Comparison of ENCODE assay signal across 9 cellular contexts in genomic region chrX:20060961-20061868, GRCh38. TPM values are rescaled to one million over a fixed set of nuclear protein-coding genes. Genes with fewer than 3 reads are reported as not detected.
DNase-seq lines count a peak whose midpoint lies in the region; ATAC-seq and TF ChIP-seq lines count a peak whose summit lies in the region.
"Had no signal": no experiment of that assay in that cellular context is flagged by ENCODE, and none has a peak within 500 bp of the region (broad histone marks: within the 10 kb centered on the region; RNA-seq: fewer than 3 reads in every experiment).

No MANE protein-coding gene starts in this region.

- H3K9me2 ChIP-seq in OCI-LY7 (ENCODE audit: insufficient read depth, low read length): no peaks in the 10 kb centered on the region

- H3K79me2 ChIP-seq in OCI-LY7 (ENCODE audit: insufficient read depth, low read depth, low read length): no peaks in the 10 kb centered on the region

- peak overlapping the region; percentile 64; the same call in 1 of the 2 replicates for H2AFZ ChIP-seq in OCI-LY7 (ENCODE audit: low read length)

- H4K20me1 ChIP-seq in OCI-LY7 (ENCODE audit: insufficient read depth, low read length): no peaks in the 10 kb centered on the region

- H3K36me3 ChIP-seq in OCI-LY7 (ENCODE audit: insufficient read depth, low read length): no peaks in the 10 kb centered on the region

- ATAC-seq in GM19452 (IDR thresholded peaks at IDR 0.05; ENCODE audit: unreplicated experiment): peak; percentile 85
- ATAC-seq in HG03439 (IDR thresholded peaks at IDR 0.05; ENCODE audit: unreplicated experiment): peak; percentile 81
- ATAC-seq: K562 had no signal

- CTCF ChIA-PET in OCI-LY7 (lab: Charles Lee; ENCODE audit: unreplicated experiment): interaction anchor here (1.2 kb wide), 1 partner anchor 11 kb away, joined by 3 read pairs; no protein-coding TSS in a partner anchor

- no peaks in the 10 kb centered on the region for H3K9me3 ChIP-seq in OCI-LY7 (ENCODE audit: low read length)

- peak; percentile 41; the same call in 1 of the 2 replicates for TF ChIP-seq CTCF in OCI-LY7 (conservative IDR thresholded peaks at IDR 0.05; ENCODE audit: low read length)

- POLR2A ChIA-PET in OCI-LY7 (lab: Charles Lee): interaction anchor here (0.6 to 1.3 kb wide), 10 partner anchors 9 to 1777 kb away, joined by 3 to 9 read pairs (median 3); no protein-coding TSS in a partner anchor

- H3K27ac ChIP-seq in OCI-LY7 (ENCODE audit: low read depth, low read length, poor library complexity, severe bottlenecking): peak overlapping the region; percentile 63

- DNase-seq in DMS153 (lab: John Stamatoyannopoulos, UW): peak; percentile 68
- peak; percentile 88 for DNase-seq in OCI-LY7 (ENCODE audit: low spot score)
- DNase-seq in NK-92 (lab: John Stamatoyannopoulos, UW; ENCODE audit: unreplicated experiment): no peak
- no peak for DNase-seq in NCI-H146 treated with DMSO at 0.1 percent for 48 hours (lab: John Stamatoyannopoulos, UW; ENCODE audit: unreplicated experiment)
- no peak for DNase-seq in RKO (ENCODE audit: low spot score)
- DNase-seq in NCI-H2227 (lab: John Stamatoyannopoulos, UW; ENCODE audit: unreplicated experiment): no peak

- no TSS peak for BruUV-seq in OCI-LY7 (replicated peaks; lab: Mats Ljungman, UMichigan)

- H3K4me1 ChIP-seq in OCI-LY7 (ENCODE audit: insufficient read depth, low read length, poor library complexity, severe bottlenecking): peaks cover 33% of the 10 kb centered on the region

- intact Hi-C loops in OCI-LY7 (cut with micrococcal nuclease; ENCODE audit: unreplicated experiment): loop anchor here (5.0 to 10.0 kb wide), 2 partner anchors 516 to 689 kb away; no protein-coding TSS in a partner anchor

- peak overlapping the region; percentile 22 for H3K4me3 ChIP-seq in OCI-LY7 (ENCODE audit: low read depth, low read length, poor library complexity, severe bottlenecking)
- H3K4me3 ChIP-seq: K562 had no signal

- H3K4me2 ChIP-seq in OCI-LY7 (ENCODE audit: low read length): peak overlapping the region; percentile 70

RNA-seq across cellular contexts. Expression of gene MAP7D2, which starts 55.5 kb away (rescaled TPM):
- total RNA-seq in OCI-LY7 (2014; rRNA removed; shearing (Covaris generic)): not detected in 2 replicates
- 0.13 TPM in 1 of 2 replicates, not detected in the other for total RNA-seq in OCI-LY7 (2022)

Comparison
In these comparisons a context has a peak if more than half of its experiments do, and no peak if none do; other contexts are left out.
1. DNase-seq: peak in DMS153 (single experiment) and OCI-LY7 (single experiment); none in NK-92 (single experiment), NCI-H146 treated with DMSO at 0.1 percent for 48 hours (single experiment), RKO (single experiment) and NCI-H2227 (single experiment).